17 cellular contexts compared by ENCODE assay signal in genomic region chr6:97438011-97438671, GRCh38.
DNase-seq lines count a peak whose midpoint lies in the region; ATAC-seq and TF ChIP-seq lines count a peak whose summit lies in the region.
"Had no signal": no experiment of that assay in that cellular context is flagged by ENCODE, and none has a peak within 500 bp of the region (broad histone marks: within the 10 kb centered on the region; RNA-seq: fewer than 3 reads in every experiment).

No MANE protein-coding gene starts in this region.

- H3K36me3 Mint-ChIP-seq in brain, result no peaks in the 10 kb centered on the region

- peaks cover 30% of the 10 kb centered on the region for H3K4me1 Mint-ChIP-seq in brain
- H3K4me1 Mint-ChIP-seq: naive thymus-derived CD8-positive, alpha-beta T cell had no signal

- peaks cover 0 to 4% (median 0%) of the 10 kb centered on the region in 5 experiments for H3K9me3 Mint-ChIP-seq in brain
- H3K9me3 Mint-ChIP-seq: activated T-helper 1 cell treated with anti-CD3 and anti-CD28 coated beads, Interleukin-12 subunit alpha, Interleukin-12 subunit beta, Interleukin-2, Interleukin-4 antibody, amounts not matched to agents 30 ng/mL and 10 ng/mL and 1 ng/mL, durations not matched to agents 14 hours and 24 hours and 36 hours had no signal

- H3K27me3 Mint-ChIP-seq in brain, result no peaks in the 10 kb centered on the region

- H3K27ac Mint-ChIP-seq in brain, result peak overlapping the region in 3 of 5 experiments; percentile 2 to 87 (median 68)
- H3K27ac Mint-ChIP-seq: activated T-helper 1 cell treated with anti-CD3 and anti-CD28 coated beads, Interleukin-12 subunit alpha, Interleukin-12 subunit beta, Interleukin-2, Interleukin-4 antibody, amounts not matched to agents 30 ng/mL and 10 ng/mL and 1 ng/mL, durations not matched to agents 14 hours and 24 hours and 36 hours; naive thymus-derived CD8-positive, alpha-beta T cell had no signal

- TF ChIP-seq CTCF in brain (conservative IDR thresholded peaks at IDR 0.05), result no peak

- no peak for DNase-seq in NK-92 treated with Interleukin-12 subunit alpha and Interleukin-12 subunit beta, amount 100 ng/mL, for 24 hours (lab: John Stamatoyannopoulos, UW)
- no peak for DNase-seq in left cardiac atrium
- DNase-seq in activated gamma-delta T cell treated with Interleukin-2 at 50 U/mL for 16 hours, result no peak
- DNase-seq in NCI-H2081 (lab: John Stamatoyannopoulos, UW), result no peak
- DNase-seq: activated CD4-positive, alpha-beta T cell treated with anti-CD3 and anti-CD28 coated beads, Interleukin-2, amount 50 U/mL, for 1 hour; Caco-2; naive thymus-derived CD8-positive, alpha-beta T cell; NCI-H187; SIG-M5; T-helper 9 cell; transverse colon had no signal

- ATAC-seq in GM18861 (IDR thresholded peaks at IDR 0.05; ENCODE audit: unreplicated experiment) (peak; percentile 75), GM21515 (IDR thresholded peaks at IDR 0.05; ENCODE audit: unreplicated experiment) (peak; percentile 57), HG03103 (IDR thresholded peaks at IDR 0.05; ENCODE audit: low read depth, unreplicated experiment) (peak; percentile 53), left cardiac atrium (no peak)
- ATAC-seq: left lobe of liver; naive thymus-derived CD8-positive, alpha-beta T cell had no signal

- H3K4me3 Mint-ChIP-seq in brain, result peak overlapping the region in 3 of 5 experiments; percentile 20 to 75 (median 47)
- H3K4me3 Mint-ChIP-seq: activated T-helper 1 cell treated with anti-CD3 and anti-CD28 coated beads, Interleukin-12 subunit alpha, Interleukin-12 subunit beta, Interleukin-2, Interleukin-4 antibody, amounts not matched to agents 30 ng/mL and 10 ng/mL and 1 ng/mL, durations not matched to agents 14 hours and 24 hours and 36 hours; naive thymus-derived CD8-positive, alpha-beta T cell had no signal

- intact Hi-C loops in left cardiac atrium (cut with DNase I), result no loop called here

Comparison
In these comparisons a context has a peak if more than half of its experiments do, and no peak if none do; other contexts are left out.
1. ATAC-seq: peak in GM18861 (single experiment), GM21515 (single experiment) and HG03103 (single experiment); none in left cardiac atrium (0 of 2).